Comparison of ENCODE assay signal across 1 cellular context in the genomic region with DNA sequence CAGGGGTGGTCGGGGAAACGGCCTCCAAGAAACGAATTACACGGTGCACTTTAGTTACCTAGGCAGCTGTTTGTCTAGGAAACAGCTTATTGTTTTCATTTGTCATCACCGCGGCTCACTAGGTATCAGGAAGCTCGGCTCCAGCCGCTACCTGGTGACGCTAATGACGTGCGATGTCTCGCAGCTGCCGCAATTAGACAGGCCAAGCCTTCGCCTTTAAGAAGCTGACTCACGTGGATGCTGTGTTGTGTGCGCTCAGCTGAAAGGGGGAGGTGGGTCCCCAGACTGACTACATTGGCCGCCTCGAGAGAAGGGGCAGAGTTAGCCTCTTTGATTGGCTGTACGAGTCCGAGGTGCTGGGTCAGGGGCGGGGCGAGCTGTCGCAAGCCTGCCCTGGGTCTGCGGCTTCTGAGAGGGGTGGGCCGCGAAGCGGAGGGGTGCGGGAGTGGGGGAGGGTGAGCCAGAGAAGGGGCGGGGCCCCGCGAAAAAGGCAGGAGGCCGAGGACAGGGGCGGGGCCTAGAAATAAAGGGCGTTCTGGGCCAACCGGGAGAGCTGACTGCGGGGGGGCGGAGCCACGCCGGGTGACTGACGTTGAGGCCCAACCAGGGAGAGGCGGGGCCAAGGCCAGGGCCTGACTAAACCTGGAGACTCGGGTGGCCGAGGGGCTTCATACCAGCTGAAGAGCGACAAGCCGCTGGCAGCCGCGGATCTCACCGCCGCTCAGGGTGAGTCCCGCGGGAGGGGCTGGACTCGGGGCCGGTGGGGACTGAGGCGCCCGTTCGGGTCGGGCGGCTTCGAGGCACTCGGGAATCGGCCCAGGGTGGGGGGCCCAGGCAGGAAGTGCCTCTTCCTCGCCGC.
TF ChIP-seq lines count a peak whose summit lies in the region.

A gene (plus strand): TSS at position 671 of the 859 bp plus-strand sequence. CDS start 9,645 bp downstream, outside the sequence.

TF ChIP-seq in HepG2, 621 proteins besides CTCF, POLR2A, EP300 and RAD21 (continued from another document and continues in another):
- peak; percentile 91 for TF ChIP-seq CREB1 (IDR thresholded peaks at IDR 0.05)
- TF ChIP-seq CREB1 (CRISPR knock-in tag; IDR thresholded peaks at IDR 0.05), result peak; percentile 82
- TF ChIP-seq, protein P1, sequence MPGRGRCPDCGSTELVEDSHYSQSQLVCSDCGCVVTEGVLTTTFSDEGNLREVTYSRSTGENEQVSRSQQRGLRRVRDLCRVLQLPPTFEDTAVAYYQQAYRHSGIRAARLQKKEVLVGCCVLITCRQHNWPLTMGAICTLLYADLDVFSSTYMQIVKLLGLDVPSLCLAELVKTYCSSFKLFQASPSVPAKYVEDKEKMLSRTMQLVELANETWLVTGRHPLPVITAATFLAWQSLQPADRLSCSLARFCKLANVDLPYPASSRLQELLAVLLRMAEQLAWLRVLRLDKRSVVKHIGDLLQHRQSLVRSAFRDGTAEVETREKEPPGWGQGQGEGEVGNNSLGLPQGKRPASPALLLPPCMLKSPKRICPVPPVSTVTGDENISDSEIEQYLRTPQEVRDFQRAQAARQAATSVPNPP (CRISPR knock-in tag; IDR thresholded peaks at IDR 0.05), result 0 out of 2 replicates have a peak, but pooled peaks have one; percentile 38
- peak; percentile 62 for TF ChIP-seq JUND (CRISPR knock-in tag; IDR thresholded peaks at IDR 0.05)
- no peak for TF ChIP-seq RFXANK (CRISPR knock-in tag; IDR thresholded peaks at IDR 0.05)
- TF ChIP-seq, protein P2, sequence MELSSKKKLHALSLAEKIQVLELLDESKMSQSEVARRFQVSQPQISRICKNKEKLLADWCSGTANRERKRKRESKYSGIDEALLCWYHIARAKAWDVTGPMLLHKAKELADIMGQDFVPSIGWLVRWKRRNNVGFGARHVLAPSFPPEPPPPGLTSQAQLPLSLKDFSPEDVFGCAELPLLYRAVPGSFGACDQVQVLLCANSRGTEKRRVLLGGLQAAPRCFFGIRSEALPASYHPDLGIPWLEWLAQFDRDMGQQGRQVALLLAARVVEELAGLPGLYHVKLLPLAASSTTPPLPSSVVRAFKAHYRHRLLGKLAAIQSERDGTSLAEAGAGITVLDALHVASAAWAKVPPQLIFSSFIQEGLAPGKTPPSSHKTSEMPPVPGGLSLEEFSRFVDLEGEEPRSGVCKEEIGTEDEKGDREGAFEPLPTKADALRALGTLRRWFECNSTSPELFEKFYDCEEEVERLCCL (CRISPR knock-in tag; IDR thresholded peaks at IDR 0.05; ENCODE audit: borderline replicate concordance), result no peak
- TF ChIP-seq MAFK (conservative IDR thresholded peaks at IDR 0.05 in 1 of 2, IDR thresholded peaks at IDR 0.05 in 1 of 2; ENCODE audit: low read length in 2 of 2), result peak; percentile 34 to 36; a peak in 1 of 4 replicates
- TF ChIP-seq MTA3 (CRISPR knock-in tag; IDR thresholded peaks at IDR 0.05), result no peak
- peak; percentile 68; the same call in 1 of the 2 replicates for TF ChIP-seq ELF4 (CRISPR knock-in tag; IDR thresholded peaks at IDR 0.05; ENCODE audit: borderline replicate concordance)
- TF ChIP-seq, protein P3, sequence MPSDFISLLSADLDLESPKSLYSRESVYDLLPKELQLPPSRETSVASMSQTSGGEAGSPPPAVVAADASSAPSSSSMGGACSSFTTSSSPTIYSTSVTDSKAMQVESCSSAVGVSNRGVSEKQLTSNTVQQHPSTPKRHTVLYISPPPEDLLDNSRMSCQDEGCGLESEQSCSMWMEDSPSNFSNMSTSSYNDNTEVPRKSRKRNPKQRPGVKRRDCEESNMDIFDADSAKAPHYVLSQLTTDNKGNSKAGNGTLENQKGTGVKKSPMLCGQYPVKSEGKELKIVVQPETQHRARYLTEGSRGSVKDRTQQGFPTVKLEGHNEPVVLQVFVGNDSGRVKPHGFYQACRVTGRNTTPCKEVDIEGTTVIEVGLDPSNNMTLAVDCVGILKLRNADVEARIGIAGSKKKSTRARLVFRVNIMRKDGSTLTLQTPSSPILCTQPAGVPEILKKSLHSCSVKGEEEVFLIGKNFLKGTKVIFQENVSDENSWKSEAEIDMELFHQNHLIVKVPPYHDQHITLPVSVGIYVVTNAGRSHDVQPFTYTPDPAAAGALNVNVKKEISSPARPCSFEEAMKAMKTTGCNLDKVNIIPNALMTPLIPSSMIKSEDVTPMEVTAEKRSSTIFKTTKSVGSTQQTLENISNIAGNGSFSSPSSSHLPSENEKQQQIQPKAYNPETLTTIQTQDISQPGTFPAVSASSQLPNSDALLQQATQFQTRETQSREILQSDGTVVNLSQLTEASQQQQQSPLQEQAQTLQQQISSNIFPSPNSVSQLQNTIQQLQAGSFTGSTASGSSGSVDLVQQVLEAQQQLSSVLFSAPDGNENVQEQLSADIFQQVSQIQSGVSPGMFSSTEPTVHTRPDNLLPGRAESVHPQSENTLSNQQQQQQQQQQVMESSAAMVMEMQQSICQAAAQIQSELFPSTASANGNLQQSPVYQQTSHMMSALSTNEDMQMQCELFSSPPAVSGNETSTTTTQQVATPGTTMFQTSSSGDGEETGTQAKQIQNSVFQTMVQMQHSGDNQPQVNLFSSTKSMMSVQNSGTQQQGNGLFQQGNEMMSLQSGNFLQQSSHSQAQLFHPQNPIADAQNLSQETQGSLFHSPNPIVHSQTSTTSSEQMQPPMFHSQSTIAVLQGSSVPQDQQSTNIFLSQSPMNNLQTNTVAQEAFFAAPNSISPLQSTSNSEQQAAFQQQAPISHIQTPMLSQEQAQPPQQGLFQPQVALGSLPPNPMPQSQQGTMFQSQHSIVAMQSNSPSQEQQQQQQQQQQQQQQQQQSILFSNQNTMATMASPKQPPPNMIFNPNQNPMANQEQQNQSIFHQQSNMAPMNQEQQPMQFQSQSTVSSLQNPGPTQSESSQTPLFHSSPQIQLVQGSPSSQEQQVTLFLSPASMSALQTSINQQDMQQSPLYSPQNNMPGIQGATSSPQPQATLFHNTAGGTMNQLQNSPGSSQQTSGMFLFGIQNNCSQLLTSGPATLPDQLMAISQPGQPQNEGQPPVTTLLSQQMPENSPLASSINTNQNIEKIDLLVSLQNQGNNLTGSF (CRISPR knock-in tag; IDR thresholded peaks at IDR 0.05), result peak; percentile 62; the same call in 1 of the 2 replicates
- TF ChIP-seq IRF2 (CRISPR knock-in tag; IDR thresholded peaks at IDR 0.05), result peak; percentile 67
- no peak for TF ChIP-seq HHEX (CRISPR knock-in tag; IDR thresholded peaks at IDR 0.05)
- no peak for TF ChIP-seq TBL1XR1 (IDR thresholded peaks at IDR 0.05; ENCODE audit: borderline replicate concordance, low read length, partially characterized antibody)
- TF ChIP-seq ZFP82 (CRISPR knock-in tag; IDR thresholded peaks at IDR 0.05; ENCODE audit: borderline replicate concordance), result no peak
- TF ChIP-seq ZNF274 (CRISPR knock-in tag; IDR thresholded peaks at IDR 0.05), result 0 out of 2 replicates have a peak, but pooled peaks have one; percentile 51
- 0 out of 2 replicates have a peak, but pooled peaks have one; percentile 17 for TF ChIP-seq DMAP1 (CRISPR knock-in tag; IDR thresholded peaks at IDR 0.05)
- TF ChIP-seq SMAD3 (CRISPR knock-in tag; IDR thresholded peaks at IDR 0.05), result 0 out of 2 replicates have a peak, but pooled peaks have one; percentile 28
- TF ChIP-seq MIER2 (CRISPR knock-in tag; IDR thresholded peaks at IDR 0.05), result no peak
- peak; percentile 80 for TF ChIP-seq YEATS4 (CRISPR knock-in tag; IDR thresholded peaks at IDR 0.05; ENCODE audit: borderline replicate concordance)
- peak; percentile 60; the same call in 1 of the 2 replicates for TF ChIP-seq ZNF891 (CRISPR knock-in tag; IDR thresholded peaks at IDR 0.05)
- TF ChIP-seq ZFX (CRISPR knock-in tag; IDR thresholded peaks at IDR 0.05; ENCODE audit: low read depth), result peak; percentile 74
- TF ChIP-seq PTBP1 (IDR thresholded peaks at IDR 0.05; ENCODE audit: low read depth, low read length, poor library complexity, severe bottlenecking), result peak; percentile 34
- peak; percentile 94 for TF ChIP-seq RNF2 (conservative IDR thresholded peaks at IDR 0.05; ENCODE audit: low read depth)
- peak; percentile 56; the same call in 1 of the 2 replicates for TF ChIP-seq ETV6 (CRISPR knock-in tag; conservative IDR thresholded peaks at IDR 0.05)
- TF ChIP-seq FOSL2 (CRISPR knock-in tag; IDR thresholded peaks at IDR 0.05), result peak; percentile 84
- TF ChIP-seq AGO1 (IDR thresholded peaks at IDR 0.05; ENCODE audit: low read depth, low read length, poor library complexity, severe bottlenecking), result peak; percentile 58
- TF ChIP-seq, protein P4, sequence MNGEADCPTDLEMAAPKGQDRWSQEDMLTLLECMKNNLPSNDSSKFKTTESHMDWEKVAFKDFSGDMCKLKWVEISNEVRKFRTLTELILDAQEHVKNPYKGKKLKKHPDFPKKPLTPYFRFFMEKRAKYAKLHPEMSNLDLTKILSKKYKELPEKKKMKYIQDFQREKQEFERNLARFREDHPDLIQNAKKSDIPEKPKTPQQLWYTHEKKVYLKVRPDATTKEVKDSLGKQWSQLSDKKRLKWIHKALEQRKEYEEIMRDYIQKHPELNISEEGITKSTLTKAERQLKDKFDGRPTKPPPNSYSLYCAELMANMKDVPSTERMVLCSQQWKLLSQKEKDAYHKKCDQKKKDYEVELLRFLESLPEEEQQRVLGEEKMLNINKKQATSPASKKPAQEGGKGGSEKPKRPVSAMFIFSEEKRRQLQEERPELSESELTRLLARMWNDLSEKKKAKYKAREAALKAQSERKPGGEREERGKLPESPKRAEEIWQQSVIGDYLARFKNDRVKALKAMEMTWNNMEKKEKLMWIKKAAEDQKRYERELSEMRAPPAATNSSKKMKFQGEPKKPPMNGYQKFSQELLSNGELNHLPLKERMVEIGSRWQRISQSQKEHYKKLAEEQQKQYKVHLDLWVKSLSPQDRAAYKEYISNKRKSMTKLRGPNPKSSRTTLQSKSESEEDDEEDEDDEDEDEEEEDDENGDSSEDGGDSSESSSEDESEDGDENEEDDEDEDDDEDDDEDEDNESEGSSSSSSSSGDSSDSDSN (CRISPR knock-in tag; IDR thresholded peaks at IDR 0.05), result peak; percentile 46; the same call in 1 of the 2 replicates
- TF ChIP-seq, protein P5, sequence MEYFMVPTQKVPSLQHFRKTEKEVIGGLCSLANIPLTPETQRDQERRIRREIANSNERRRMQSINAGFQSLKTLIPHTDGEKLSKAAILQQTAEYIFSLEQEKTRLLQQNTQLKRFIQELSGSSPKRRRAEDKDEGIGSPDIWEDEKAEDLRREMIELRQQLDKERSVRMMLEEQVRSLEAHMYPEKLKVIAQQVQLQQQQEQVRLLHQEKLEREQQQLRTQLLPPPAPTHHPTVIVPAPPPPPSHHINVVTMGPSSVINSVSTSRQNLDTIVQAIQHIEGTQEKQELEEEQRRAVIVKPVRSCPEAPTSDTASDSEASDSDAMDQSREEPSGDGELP (IDR thresholded peaks at IDR 0.05; ENCODE audit: borderline replicate concordance, low read depth), result peak; percentile 100
- TF ChIP-seq, protein P6, sequence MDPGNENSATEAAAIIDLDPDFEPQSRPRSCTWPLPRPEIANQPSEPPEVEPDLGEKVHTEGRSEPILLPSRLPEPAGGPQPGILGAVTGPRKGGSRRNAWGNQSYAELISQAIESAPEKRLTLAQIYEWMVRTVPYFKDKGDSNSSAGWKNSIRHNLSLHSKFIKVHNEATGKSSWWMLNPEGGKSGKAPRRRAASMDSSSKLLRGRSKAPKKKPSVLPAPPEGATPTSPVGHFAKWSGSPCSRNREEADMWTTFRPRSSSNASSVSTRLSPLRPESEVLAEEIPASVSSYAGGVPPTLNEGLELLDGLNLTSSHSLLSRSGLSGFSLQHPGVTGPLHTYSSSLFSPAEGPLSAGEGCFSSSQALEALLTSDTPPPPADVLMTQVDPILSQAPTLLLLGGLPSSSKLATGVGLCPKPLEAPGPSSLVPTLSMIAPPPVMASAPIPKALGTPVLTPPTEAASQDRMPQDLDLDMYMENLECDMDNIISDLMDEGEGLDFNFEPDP (CRISPR knock-in tag; conservative IDR thresholded peaks at IDR 0.05), result no peak
- TF ChIP-seq ZNF136 (CRISPR knock-in tag; IDR thresholded peaks at IDR 0.05; ENCODE audit: low read depth), result no peak; the same call in 1 of the 2 replicates
- peak; percentile 79; the same call in 1 of the 2 replicates for TF ChIP-seq ZNF431 (CRISPR knock-in tag; IDR thresholded peaks at IDR 0.05; ENCODE audit: borderline replicate concordance, low read depth)
- no peak; the same call in 1 of the 2 replicates for TF ChIP-seq NFE2L2 (IDR thresholded peaks at IDR 0.05; ENCODE audit: low read length)
- TF ChIP-seq AKAP8 (CRISPR knock-in tag; IDR thresholded peaks at IDR 0.05), result peak; percentile 94
- peak; percentile 66 for TF ChIP-seq TAF1 (CRISPR knock-in tag; IDR thresholded peaks at IDR 0.05)
- peak; percentile 71; the same call in 1 of the 2 replicates for TF ChIP-seq DR1 (CRISPR knock-in tag; IDR thresholded peaks at IDR 0.05)
- no peak for TF ChIP-seq ZC3H4 (CRISPR knock-in tag; IDR thresholded peaks at IDR 0.05; ENCODE audit: borderline replicate concordance)
- TF ChIP-seq, protein P7, sequence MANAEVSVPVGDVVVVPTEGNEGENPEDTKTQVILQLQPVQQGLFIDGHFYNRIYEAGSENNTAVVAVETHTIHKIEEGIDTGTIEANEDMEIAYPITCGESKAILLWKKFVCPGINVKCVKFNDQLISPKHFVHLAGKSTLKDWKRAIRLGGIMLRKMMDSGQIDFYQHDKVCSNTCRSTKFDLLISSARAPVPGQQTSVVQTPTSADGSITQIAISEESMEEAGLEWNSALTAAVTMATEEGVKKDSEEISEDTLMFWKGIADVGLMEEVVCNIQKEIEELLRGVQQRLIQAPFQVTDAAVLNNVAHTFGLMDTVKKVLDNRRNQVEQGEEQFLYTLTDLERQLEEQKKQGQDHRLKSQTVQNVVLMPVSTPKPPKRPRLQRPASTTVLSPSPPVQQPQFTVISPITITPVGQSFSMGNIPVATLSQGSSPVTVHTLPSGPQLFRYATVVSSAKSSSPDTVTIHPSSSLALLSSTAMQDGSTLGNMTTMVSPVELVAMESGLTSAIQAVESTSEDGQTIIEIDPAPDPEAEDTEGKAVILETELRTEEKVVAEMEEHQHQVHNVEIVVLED (CRISPR knock-in tag; IDR thresholded peaks at IDR 0.05; ENCODE audit: borderline replicate concordance), result peak; percentile 69; the same call in 1 of the 2 replicates
- peak; percentile 21; the same call in 1 of the 2 replicates for TF ChIP-seq ZFP36L1 (CRISPR knock-in tag; IDR thresholded peaks at IDR 0.05)
- no peak for TF ChIP-seq IKZF1 (IDR thresholded peaks at IDR 0.05)
- no peak for TF ChIP-seq ZNF761 (CRISPR knock-in tag; conservative IDR thresholded peaks at IDR 0.05)
- TF ChIP-seq HCFC1 (IDR thresholded peaks at IDR 0.05; ENCODE audit: low read depth, low read length), result no peak
- TF ChIP-seq NFE2L1 (CRISPR knock-in tag; IDR thresholded peaks at IDR 0.05; ENCODE audit: borderline replicate concordance), result no peak
- TF ChIP-seq FOXC1 (CRISPR knock-in tag; IDR thresholded peaks at IDR 0.05; ENCODE audit: borderline replicate concordance), result peak; percentile 52; the same call in 1 of the 2 replicates
- peak; percentile 86 for TF ChIP-seq ZFY (CRISPR knock-in tag; IDR thresholded peaks at IDR 0.05)
- TF ChIP-seq KDM2A (CRISPR knock-in tag; IDR thresholded peaks at IDR 0.05; ENCODE audit: borderline replicate concordance, low read depth), result peak; percentile 96
- 0 out of 2 replicates have a peak, but pooled peaks have one; percentile 35 for TF ChIP-seq ZNF441 (CRISPR knock-in tag; IDR thresholded peaks at IDR 0.05; ENCODE audit: borderline replicate concordance)
